In genomic region chr3:155549087-155549486, GRCh38 we compare ENCODE assay signal across 12 cellular contexts.
A peak's percentile ranks its signal among the peaks of the same experiment; 100 is the strongest.
DNase-seq lines count a peak whose midpoint lies in the region; ATAC-seq, FAIRE-seq and TF ChIP-seq lines count a peak whose summit lies in the region.
"Had no signal": no experiment of that assay in that cellular context is flagged by ENCODE, and none has a peak within 500 bp of the region (broad histone marks: within the 10 kb centered on the region; RNA-seq: fewer than 3 reads in every experiment).

No MANE protein-coding gene starts in this region.

- FAIRE-seq in H54 (lab: Jason Lieb, UNC) = no peak
- FAIRE-seq: HTR-8/SVneo had no signal

- H3K27me3 Mint-ChIP-seq in activated T-cell treated with anti-CD3 and anti-CD28 coated beads, Interleukin-2, amount 50 U/mL, for 4 hours (ENCODE audit: low read depth) = no peaks in the 10 kb centered on the region
- no peaks in the 10 kb centered on the region for H3K27me3 Mint-ChIP-seq in stimulated activated naive CD8-positive, alpha-beta T cell treated with anti-CD3 and anti-CD28 coated beads, Interleukin-15, amount 100 ng/mL, for 72 hours

- no peak overlapping the region for H3K27ac ChIP-seq in vagina
- H3K27ac ChIP-seq: cardiac muscle cell had no signal

- H3K4me3 ChIP-seq in vagina = no peak overlapping the region
- H3K4me3 ChIP-seq: cardiac muscle cell had no signal

- no peak overlapping the region for H3K4me3 Mint-ChIP-seq in activated T-cell treated with anti-CD3 and anti-CD28 coated beads, Interleukin-2, amount 50 U/mL, for 4 hours
- H3K4me3 Mint-ChIP-seq in stimulated activated naive CD8-positive, alpha-beta T cell treated with anti-CD3 and anti-CD28 coated beads, Interleukin-15, amount 100 ng/mL, for 72 hours = no peak overlapping the region

- TF ChIP-seq CTCF in vagina (IDR thresholded peaks at IDR 0.05) = no peak

- H3K9me3 ChIP-seq in vagina = no peaks in the 10 kb centered on the region

- H3K4me1 Mint-ChIP-seq in activated T-cell treated with anti-CD3 and anti-CD28 coated beads, Interleukin-2, amount 50 U/mL, for 4 hours (ENCODE audit: low read depth) = peaks cover 3% of the 10 kb centered on the region
- H3K4me1 Mint-ChIP-seq in stimulated activated naive CD8-positive, alpha-beta T cell treated with anti-CD3 and anti-CD28 coated beads, Interleukin-15, amount 100 ng/mL, for 72 hours = peaks cover 23% of the 10 kb centered on the region

- DNase-seq in activated T-cell treated with anti-CD3 and anti-CD28 coated beads, Interleukin-2, amount 50 U/mL, for 4 hours = no peak
- no peak for DNase-seq in activated T-cell treated with anti-CD3 and anti-CD28 coated beads, Interleukin-2, amount 50 U/mL, for 1 hour
- DNase-seq in stimulated activated naive CD8-positive, alpha-beta T cell treated with anti-CD3 and anti-CD28 coated beads, Interleukin-15, amount 100 ng/mL, for 72 hours = no peak
- DNase-seq in activated effector memory CD4-positive, alpha-beta T cell treated with anti-CD3 and anti-CD28 coated beads, Interleukin-2, amount 50 U/mL, for 16 hours = no peak
- DNase-seq in H54 (ENCODE audit: insufficient read length, low spot score) (no peak), vagina (ENCODE audit: extremely low spot score in 2 of 2) (no peak)
- DNase-seq: NCI-H2081 treated with DMSO at 0.1 percent for 48 hours, SHP77 had no signal

- no peaks in the 10 kb centered on the region for H3K36me3 Mint-ChIP-seq in activated T-cell treated with anti-CD3 and anti-CD28 coated beads, Interleukin-2, amount 50 U/mL, for 4 hours (ENCODE audit: insufficient read depth)

- no peaks in the 10 kb centered on the region for H3K27me3 ChIP-seq in vagina
- H3K27me3 ChIP-seq: cardiac muscle cell had no signal

- intact Hi-C loops in vagina (cut with DNase I) = loop anchor here (10.0 kb wide), 1 partner anchor 1594 kb away; no protein-coding TSS in a partner anchor

- no peaks in the 10 kb centered on the region for H3K36me3 ChIP-seq in vagina
- H3K36me3 ChIP-seq: cardiac muscle cell had no signal

- no peak for TF ChIP-seq POLR2A in H54 (IDR thresholded peaks at IDR 0.05; ENCODE audit: low read depth, low read length)
- no peak for TF ChIP-seq POLR2A in vagina (IDR thresholded peaks at IDR 0.05)

- no peaks in the 10 kb centered on the region for H3K9me3 Mint-ChIP-seq in activated T-cell treated with anti-CD3 and anti-CD28 coated beads, Interleukin-2, amount 50 U/mL, for 4 hours
- H3K9me3 Mint-ChIP-seq in stimulated activated naive CD8-positive, alpha-beta T cell treated with anti-CD3 and anti-CD28 coated beads, Interleukin-15, amount 100 ng/mL, for 72 hours = peaks cover 0 to 5% of the 10 kb centered on the region in 2 donors

- H3K4me1 ChIP-seq in vagina = no peaks in the 10 kb centered on the region

- peak; percentile 54 to 55 for ATAC-seq in activated T-cell treated with anti-CD3 and anti-CD28 coated beads, Interleukin-2, amount 50 U/mL, for 4 hours
- ATAC-seq in HG02678 (IDR thresholded peaks at IDR 0.05; ENCODE audit: unreplicated experiment) = peak; percentile 90
- ATAC-seq in HG03521 (IDR thresholded peaks at IDR 0.05; ENCODE audit: unreplicated experiment) = peak; percentile 89
- peak; percentile 57 for ATAC-seq in stimulated activated naive CD8-positive, alpha-beta T cell treated with anti-CD3 and anti-CD28 coated beads, Interleukin-15, amount 100 ng/mL, for 72 hours

- no peak overlapping the region for H3K27ac Mint-ChIP-seq in stimulated activated naive CD8-positive, alpha-beta T cell treated with anti-CD3 and anti-CD28 coated beads, Interleukin-15, amount 100 ng/mL, for 72 hours
